ENCODE assay signal across 32 cellular contexts in the genomic region with DNA sequence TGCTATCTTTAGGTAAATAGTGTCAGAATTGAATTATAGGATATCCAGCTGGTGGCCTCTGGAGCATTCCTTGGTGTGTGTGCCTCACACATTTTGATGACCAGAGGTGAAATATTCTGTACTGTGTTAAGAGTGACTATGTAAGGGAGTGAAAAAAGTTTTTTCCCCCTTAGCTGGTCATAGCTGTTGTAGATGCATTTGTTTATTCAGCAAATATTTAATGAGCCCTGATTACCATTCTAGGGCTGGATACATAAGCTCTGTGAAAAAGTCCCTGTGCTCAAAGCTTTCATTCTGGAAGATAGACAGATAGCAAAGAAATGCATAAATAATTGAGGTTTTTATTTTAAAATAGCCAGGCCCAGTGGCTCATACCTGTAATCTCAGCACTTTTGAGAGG.
"Had no signal": no experiment of that assay in that cellular context is flagged by ENCODE, and none has a peak within 500 bp of the region (broad histone marks: within the 10 kb centered on the region; RNA-seq: fewer than 3 reads in every experiment).

No MANE protein-coding gene starts in this region.

- DNase-seq: activated CD4-positive, alpha-beta memory T cell treated with anti-CD3 and anti-CD28 coated beads for 36 hours; activated CD4-positive, alpha-beta T cell treated with anti-CD3 and anti-CD28 coated beads, Interleukin-2, amount 10 ng/mL, durations not matched to agents 7 days and 5 days; activated CD4-positive, CD25-positive, alpha-beta regulatory T cell; activated CD8-positive, alpha-beta memory T cell treated with anti-CD3 and anti-CD28 coated beads for 24 hours; activated gamma-delta T cell; activated naive CD4-positive, alpha-beta T cell treated with anti-CD3 and anti-CD28 coated beads for 36 hours; activated T-cell treated with anti-CD3 and anti-CD28 coated beads, Interleukin-2, amount 50 U/mL, for 4 hours; amygdala; cerebellar nuclear complex; MV-4-11; NCI-H1092 treated with DMSO at 0.1 percent for 48 hours; NCI-H1417 treated with DMSO at 0.1 percent for 48 hours; NCI-H1694; NCI-H2029; NCI-H2107; NCI-H2171 treated with DMSO at 0.1 percent for 48 hours; NCI-H226; NCI-H510A; Peyer's patch; Right ventricle myocardium superior; SJCRH30; SW 1271; T-helper 9 cell had no signal

- H3K36me3 ChIP-seq: cardiac muscle cell, Peyer's patch had no signal

- H3K27ac ChIP-seq: cardiac muscle cell, Peyer's patch, RWPE1, SJCRH30 had no signal

- H3K27me3 Mint-ChIP-seq: activated CD4-positive, alpha-beta memory T cell treated with anti-CD3 and anti-CD28 coated beads for 36 hours; activated CD4-positive, alpha-beta T cell treated with anti-CD3 and anti-CD28 coated beads, Interleukin-2, amount 10 ng/mL, durations not matched to agents 7 days and 5 days; activated naive CD8-positive, alpha-beta T cell; activated T-helper 17 cell treated with anti-CD3 and anti-CD28 coated beads, Interleukin-2, amount 50 U/mL, for 72 hours; brain had no signal

- ATAC-seq: activated T-cell treated with anti-CD3 and anti-CD28 coated beads, Interleukin-2, amount 50 U/mL, for 4 hours; activated T-helper 17 cell treated with anti-CD3 and anti-CD28 coated beads, Interleukin-2, amount 50 U/mL, for 72 hours; SK-N-SH treated with all-trans-retinoic acid at 6 μM for 48 hours had no signal

- H3K4me1 ChIP-seq: SJCRH30 had no signal

- H3K4me3 Mint-ChIP-seq: activated CD4-positive, alpha-beta memory T cell treated with anti-CD3 and anti-CD28 coated beads for 36 hours; activated CD4-positive, alpha-beta T cell treated with anti-CD3 and anti-CD28 coated beads, Interleukin-2, amount 10 ng/mL, durations not matched to agents 7 days and 5 days; activated naive CD4-positive, alpha-beta T cell treated with anti-CD3 and anti-CD28 coated beads for 36 hours; activated naive CD8-positive, alpha-beta T cell; activated T-cell treated with anti-CD3 and anti-CD28 coated beads, Interleukin-2, amount 50 U/mL, for 4 hours; activated T-helper 17 cell treated with anti-CD3 and anti-CD28 coated beads, Interleukin-2, amount 50 U/mL, for 72 hours; brain had no signal

- FAIRE-seq: astrocyte, colon, TTC549 had no signal

- H3K27me3 ChIP-seq: cardiac muscle cell, Peyer's patch, SJCRH30 had no signal

- H3K9me3 ChIP-seq: SJCRH30 had no signal

- H3K27ac Mint-ChIP-seq: activated CD4-positive, alpha-beta memory T cell treated with anti-CD3 and anti-CD28 coated beads for 36 hours; activated CD4-positive, alpha-beta T cell treated with anti-CD3 and anti-CD28 coated beads, Interleukin-2, amount 10 ng/mL, durations not matched to agents 7 days and 5 days; activated naive CD4-positive, alpha-beta T cell treated with anti-CD3 and anti-CD28 coated beads for 36 hours; activated naive CD8-positive, alpha-beta T cell; activated T-helper 17 cell treated with anti-CD3 and anti-CD28 coated beads, Interleukin-2, amount 50 U/mL, for 72 hours had no signal

- H3K4me3 ChIP-seq: cardiac muscle cell, Peyer's patch, SJCRH30 had no signal

- H3K9me3 Mint-ChIP-seq: activated T-helper 17 cell treated with anti-CD3 and anti-CD28 coated beads, Interleukin-2, amount 50 U/mL, for 72 hours had no signal
